30 cellular contexts compared by ENCODE assay signal in genomic region chr16:1502092-1503004, GRCh38. TPM values are rescaled to one million over a fixed set of nuclear protein-coding genes. Genes with fewer than 3 reads are reported as not detected.
"Had no signal": no experiment of that assay in that cellular context is flagged by ENCODE, and none has a peak within 500 bp of the region (broad histone marks: within the 10 kb centered on the region; RNA-seq: fewer than 3 reads in every experiment).

No MANE protein-coding gene starts in this region.

- ATAC-seq: activated T-cell treated with anti-CD3 and anti-CD28 coated beads, Interleukin-2, amount 50 U/mL, for 72 hours; body of pancreas; left lung; lower lobe of right lung; naive thymus-derived CD8-positive, alpha-beta T cell; sciatic nerve; stimulated activated naive CD8-positive, alpha-beta T cell treated with anti-CD3 and anti-CD28 coated beads, Interleukin-15, Interleukin-2, amounts not matched to agents 100 U/mL and 50 U/mL, for 24 hours had no signal

- DNase-seq: activated CD4-positive, alpha-beta T cell treated with anti-CD3 and anti-CD28 coated beads for 4 hours; activated CD4-positive, alpha-beta T cell treated with anti-CD3 and anti-CD28 coated beads, Interleukin-2, amount 50 U/mL, for 4 hours; activated naive CD4-positive, alpha-beta T cell; activated naive CD8-positive, alpha-beta T cell treated with anti-CD3 and anti-CD28 coated beads for 36 hours; activated T-cell treated with anti-CD3 and anti-CD28 coated beads for 4 hours; activated T-cell treated with anti-CD3 and anti-CD28 coated beads, Interleukin-2, amount 50 U/mL, for 72 hours; adrenal gland; body of pancreas; cerebellar nuclear complex; colonic mucosa; effector CD8-positive, alpha-beta T cell; esophagus squamous epithelium; glutamatergic neuron; lower lobe of right lung; mesenchymal stem cell; naive thymus-derived CD8-positive, alpha-beta T cell; stimulated activated CD4-positive, alpha-beta T cell treated with anti-CD3 and anti-CD28 coated beads, Interleukin-12 subunit alpha, Interleukin-12 subunit beta, amount 100 ng/mL, for 4 hours; stimulated activated CD4-positive, alpha-beta T cell treated with anti-CD3 and anti-CD28 coated beads, Interleukin-4, amount 100 ng/mL, for 1 hour; stimulated activated naive CD8-positive, alpha-beta T cell treated with anti-CD3 and anti-CD28 coated beads, Interleukin-15, Interleukin-2, amounts not matched to agents 100 U/mL and 50 U/mL, for 24 hours; T-helper 9 cell; testis; transverse colon had no signal

- H3K27ac Mint-ChIP-seq: activated naive CD8-positive, alpha-beta T cell treated with anti-CD3 and anti-CD28 coated beads for 36 hours; activated T-cell treated with anti-CD3 and anti-CD28 coated beads, Interleukin-2, amount 50 U/mL, for 72 hours; naive thymus-derived CD8-positive, alpha-beta T cell; T-helper 1 cell treated with Interleukin-12 subunit alpha and Interleukin-12 subunit beta and Interleukin-4 antibody, amounts not matched to agents 30 μg/mL and 1 μg/mL, for 36 hours had no signal

- H3K9me3 Mint-ChIP-seq: activated naive CD8-positive, alpha-beta T cell treated with anti-CD3 and anti-CD28 coated beads for 36 hours; activated T-cell treated with anti-CD3 and anti-CD28 coated beads, Interleukin-2, amount 50 U/mL, for 72 hours; naive thymus-derived CD8-positive, alpha-beta T cell; T-helper 1 cell treated with Interleukin-12 subunit alpha and Interleukin-12 subunit beta and Interleukin-4 antibody, amounts not matched to agents 30 μg/mL and 1 μg/mL, for 36 hours had no signal

- H3K27me3 Mint-ChIP-seq: activated naive CD8-positive, alpha-beta T cell treated with anti-CD3 and anti-CD28 coated beads for 36 hours; naive thymus-derived CD8-positive, alpha-beta T cell had no signal

- H3K4me1 Mint-ChIP-seq: activated naive CD8-positive, alpha-beta T cell treated with anti-CD3 and anti-CD28 coated beads for 36 hours had no signal

- H3K9me3 ChIP-seq: adrenal gland, body of pancreas, colonic mucosa, esophagus squamous epithelium, left lung, lower lobe of right lung, testis, transverse colon had no signal

- H3K4me3 Mint-ChIP-seq: activated naive CD8-positive, alpha-beta T cell treated with anti-CD3 and anti-CD28 coated beads for 36 hours; activated T-cell treated with anti-CD3 and anti-CD28 coated beads, Interleukin-2, amount 50 U/mL, for 72 hours; naive thymus-derived CD8-positive, alpha-beta T cell; T-helper 1 cell treated with Interleukin-12 subunit alpha and Interleukin-12 subunit beta and Interleukin-4 antibody, amounts not matched to agents 30 μg/mL and 1 μg/mL, for 36 hours had no signal

- H3K27me3 ChIP-seq: adrenal gland, body of pancreas, colonic mucosa, esophagus squamous epithelium, left lung, testis, transverse colon had no signal

- H3K4me1 ChIP-seq: adrenal gland, body of pancreas, colonic mucosa, esophagus squamous epithelium, left lung, lower lobe of right lung, testis, transverse colon had no signal

- H3K4me3 ChIP-seq: adrenal gland, body of pancreas, colonic mucosa, esophagus squamous epithelium, left lung, lower lobe of right lung, skin epidermis, testis, transverse colon had no signal

- H3K27ac ChIP-seq: adrenal gland, body of pancreas, colonic mucosa, epithelial cell of prostate, esophagus squamous epithelium, left lung, lower lobe of right lung, skin epidermis, testis, transverse colon, VCaP had no signal

RNA-seq across cellular contexts. Expression of gene PTX4, which starts 13.6 kb away (rescaled TPM):
- total RNA-seq: activated naive CD8-positive, alpha-beta T cell treated with anti-CD3 and anti-CD28 coated beads for 36 hours; activated T-cell treated with anti-CD3 and anti-CD28 coated beads, Interleukin-2, amount 50 U/mL, for 72 hours; body of pancreas; colonic mucosa; esophagus squamous epithelium; frontal cortex; left lung; lower lobe of right lung; naive thymus-derived CD8-positive, alpha-beta T cell; omental fat pad; sciatic nerve; transverse colon had no signal
